ENCODE assay signal across 41 cellular contexts in genomic region chr17:7463368-7463846, GRCh38. TPM values are rescaled to one million over a fixed set of nuclear protein-coding genes. Genes with fewer than 3 reads are reported as not detected.
"Had no signal": no experiment of that assay in that cellular context is flagged by ENCODE, and none has a peak within 500 bp of the region (broad histone marks: within the 10 kb centered on the region; RNA-seq: fewer than 3 reads in every experiment).

No MANE protein-coding gene starts in this region.

- H3K27ac ChIP-seq: colonic mucosa, heart right ventricle, left lung, neutrophil, ovary, right lobe of liver, testis, transverse colon, WERI-Rb-1 had no signal

- H3K4me1 ChIP-seq: colonic mucosa had no signal

- ATAC-seq: activated CD4-positive, CD25-positive, alpha-beta regulatory T cell treated with anti-CD3 and anti-CD28 coated beads, Interleukin-2, amount 50 U/mL, for 24 hours; activated T-cell treated with anti-CD3 and anti-CD28 coated beads, Interleukin-2, amount 50 U/mL, for 4 hours; left lung; mucosa of descending colon; right lobe of liver; stimulated activated memory B cell treated with anti-CD40 and anti-IgM and Interleukin-4, amounts not matched to agents 10 μg/mL and 1 μg/mL and 100 μg/mL, for 72 hours had no signal

- DNase-seq: activated CD4-positive, alpha-beta memory T cell treated with anti-CD3 and anti-CD28 coated beads, Interleukin-2, amount 10 ng/mL, durations not matched to agents 7 days and 5 days; activated CD4-positive, alpha-beta T cell treated with anti-CD3 and anti-CD28 coated beads, Interleukin-2, amount 10 ng/mL, durations not matched to agents 7 days and 5 days; activated CD8-positive, alpha-beta memory T cell treated with anti-CD3 and anti-CD28 coated beads, Interleukin-2, amount 50 U/mL, for 48 hours; activated T-cell treated with anti-CD3 and anti-CD28 coated beads, Interleukin-2, amount 50 U/mL, for 4 hours; anterior cingulate cortex; cerebellar nuclear complex; colonic mucosa; effector CD8-positive, alpha-beta T cell; erythroblast; heart right ventricle; kidney glomerular epithelial cell; ovary; right lobe of liver; SK-N-SH; small intestine; stimulated activated CD4-positive, alpha-beta T cell treated with anti-CD3 and anti-CD28 coated beads, Interleukin-4, amount 100 ng/mL, for 24 hours; SW 1271; T1000; testis; transverse colon; WERI-Rb-1 had no signal

- H3K27me3 Mint-ChIP-seq: activated CD4-positive, alpha-beta memory T cell treated with anti-CD3 and anti-CD28 coated beads, Interleukin-2, amount 10 ng/mL, durations not matched to agents 7 days and 5 days; activated CD4-positive, alpha-beta T cell treated with anti-CD3 and anti-CD28 coated beads, Interleukin-2, amount 10 ng/mL, durations not matched to agents 7 days and 5 days; activated naive CD4-positive, alpha-beta T cell treated with anti-CD3 and anti-CD28 coated beads, Interleukin-2, amount 50 U/mL, for 24 hours; progenitor cell of endocrine pancreas; stimulated activated memory B cell treated with anti-CD40 and anti-IgM and Interleukin-4, amounts not matched to agents 10 μg/mL and 1 μg/mL and 100 μg/mL, for 72 hours had no signal

- H3K4me3 Mint-ChIP-seq: activated CD4-positive, alpha-beta memory T cell treated with anti-CD3 and anti-CD28 coated beads, Interleukin-2, amount 10 ng/mL, durations not matched to agents 7 days and 5 days; activated CD4-positive, alpha-beta T cell treated with anti-CD3 and anti-CD28 coated beads, Interleukin-2, amount 10 ng/mL, durations not matched to agents 7 days and 5 days; activated naive CD4-positive, alpha-beta T cell treated with anti-CD3 and anti-CD28 coated beads, Interleukin-2, amount 50 U/mL, for 24 hours; activated T-cell treated with anti-CD3 and anti-CD28 coated beads, Interleukin-2, amount 50 U/mL, for 4 hours; nephron; stimulated activated memory B cell treated with anti-CD40 and anti-IgM and Interleukin-4, amounts not matched to agents 10 μg/mL and 1 μg/mL and 100 μg/mL, for 72 hours; T-helper 1 cell treated with Interleukin-12 subunit alpha and Interleukin-12 subunit beta and Interleukin-4 antibody, amounts not matched to agents 30 μg/mL and 1 μg/mL, for 36 hours had no signal

- H3K9ac ChIP-seq: SK-N-SH had no signal

- FAIRE-seq: small intestine had no signal

- H3K27me3 ChIP-seq: colonic mucosa, heart right ventricle, left lung, neutrophil, ovary, right lobe of liver, testis, transverse colon had no signal

- H3K36me3 ChIP-seq: colonic mucosa, ovary, transverse colon had no signal

- H3K4me2 ChIP-seq: SK-N-SH had no signal

- H3K27ac Mint-ChIP-seq: activated CD4-positive, alpha-beta memory T cell treated with anti-CD3 and anti-CD28 coated beads, Interleukin-2, amount 10 ng/mL, durations not matched to agents 7 days and 5 days; activated CD4-positive, alpha-beta T cell treated with anti-CD3 and anti-CD28 coated beads, Interleukin-2, amount 10 ng/mL, durations not matched to agents 7 days and 5 days; activated naive CD4-positive, alpha-beta T cell treated with anti-CD3 and anti-CD28 coated beads, Interleukin-2, amount 50 U/mL, for 24 hours; activated T-helper 2 cell treated with anti-CD3 and anti-CD28 coated beads, Interferon-gamma antibody, Interleukin-2, Interleukin-4, amounts not matched to agents 10 μg/mL and 5 μg/mL and 100 μg/mL, durations not matched to agents 14 hours and 24 hours and 36 hours; nephron; progenitor cell of endocrine pancreas; stimulated activated memory B cell treated with anti-CD40 and anti-IgM and Interleukin-4, amounts not matched to agents 10 μg/mL and 1 μg/mL and 100 μg/mL, for 72 hours; T-helper 1 cell treated with Interleukin-12 subunit alpha and Interleukin-12 subunit beta and Interleukin-4 antibody, amounts not matched to agents 30 μg/mL and 1 μg/mL, for 36 hours had no signal

- H3K9me3 ChIP-seq: colonic mucosa, heart right ventricle, left lung, mucosa of descending colon, neutrophil, ovary, right lobe of liver, SK-N-SH, testis, transverse colon had no signal

- H3K4me3 ChIP-seq: colonic mucosa, heart right ventricle, left lung, lung, mucosa of descending colon, ovary, right lobe of liver, testis, transverse colon had no signal

- H3K9me3 Mint-ChIP-seq: activated CD4-positive, alpha-beta memory T cell treated with anti-CD3 and anti-CD28 coated beads, Interleukin-2, amount 10 ng/mL, durations not matched to agents 7 days and 5 days; activated CD4-positive, alpha-beta T cell treated with anti-CD3 and anti-CD28 coated beads, Interleukin-2, amount 10 ng/mL, durations not matched to agents 7 days and 5 days; activated naive CD4-positive, alpha-beta T cell treated with anti-CD3 and anti-CD28 coated beads, Interleukin-2, amount 50 U/mL, for 24 hours; activated T-cell treated with anti-CD3 and anti-CD28 coated beads, Interleukin-2, amount 50 U/mL, for 4 hours; activated T-helper 2 cell treated with anti-CD3 and anti-CD28 coated beads, Interferon-gamma antibody, Interleukin-2, Interleukin-4, amounts not matched to agents 10 μg/mL and 5 μg/mL and 100 μg/mL, durations not matched to agents 14 hours and 24 hours and 36 hours; nephron; stimulated activated memory B cell treated with anti-CD40 and anti-IgM and Interleukin-4, amounts not matched to agents 10 μg/mL and 1 μg/mL and 100 μg/mL, for 72 hours; T-helper 1 cell treated with Interleukin-12 subunit alpha and Interleukin-12 subunit beta and Interleukin-4 antibody, amounts not matched to agents 30 μg/mL and 1 μg/mL, for 36 hours had no signal

- H3K36me3 Mint-ChIP-seq: activated naive CD4-positive, alpha-beta T cell treated with anti-CD3 and anti-CD28 coated beads, Interleukin-2, amount 50 U/mL, for 24 hours had no signal

RNA-seq across cellular contexts. Expression of gene SLC35G6, which starts 17.8 kb away (rescaled TPM):
- total RNA-seq: activated CD4-positive, alpha-beta memory T cell treated with anti-CD3 and anti-CD28 coated beads, Interleukin-2, amount 10 ng/mL, durations not matched to agents 7 days and 5 days; activated CD4-positive, alpha-beta T cell treated with anti-CD3 and anti-CD28 coated beads, Interleukin-2, amount 10 ng/mL, durations not matched to agents 7 days and 5 days; activated T-cell treated with anti-CD3 and anti-CD28 coated beads, Interleukin-2, amount 50 U/mL, for 4 hours; activated T-helper 2 cell treated with anti-CD3 and anti-CD28 coated beads, Interferon-gamma antibody, Interleukin-2, Interleukin-4, amounts not matched to agents 10 μg/mL and 5 μg/mL and 100 μg/mL, durations not matched to agents 14 hours and 24 hours and 36 hours; colonic mucosa; dermis microvascular lymphatic vessel endothelial cell; fibroblast of lung; fibroblast of villous mesenchyme; glomerular endothelial cell; heart right ventricle; left lung; lung; mesenteric fat pad; mucosa of descending colon; myocyte; ovary; progenitor cell of endocrine pancreas; renal cortical epithelial cell; right lobe of liver; transverse colon; urinary bladder had no signal
- polyA plus RNA-seq: adipose tissue, fibroblast of lung, heart right ventricle, lung, ovary, SK-N-SH, small intestine, urinary bladder had no signal
